Comparison of ENCODE assay signal across 1 cellular context in the genomic region with DNA sequence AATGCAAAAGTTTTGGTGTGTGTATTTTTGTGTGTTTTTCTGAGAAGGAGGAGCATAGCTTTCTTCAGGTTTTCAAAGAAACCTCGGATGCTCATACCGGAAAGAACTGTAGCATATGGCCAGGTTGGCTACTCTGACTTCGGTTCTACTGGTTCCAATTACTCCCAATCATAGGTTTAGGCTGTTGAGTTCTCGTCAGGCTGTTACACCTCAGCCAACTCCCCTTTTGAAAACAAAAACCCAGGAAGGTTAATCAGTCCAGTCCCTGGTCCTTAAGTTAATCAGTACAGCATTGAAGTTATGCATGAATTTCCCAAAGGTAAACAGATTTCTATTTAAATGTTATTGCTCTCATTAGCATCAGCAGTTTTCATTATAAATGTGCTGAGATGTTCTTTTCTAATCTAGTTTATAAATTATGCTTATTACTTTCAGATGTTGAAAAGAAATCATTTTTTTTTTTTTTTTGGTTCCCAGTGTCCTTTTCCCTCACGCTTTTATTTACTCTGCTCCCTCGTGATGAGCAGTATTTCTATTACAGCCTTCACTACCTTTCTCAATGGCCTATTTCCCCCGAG.
A peak's percentile ranks its signal among the peaks of the same experiment; 100 is the strongest.
TF ChIP-seq lines count a peak whose summit lies in the region.

No MANE protein-coding gene starts in this region.

TF ChIP-seq in K562, 482 proteins besides CTCF, POLR2A, EP300 and RAD21 (continued from another document):
- TF ChIP-seq, protein P1, sequence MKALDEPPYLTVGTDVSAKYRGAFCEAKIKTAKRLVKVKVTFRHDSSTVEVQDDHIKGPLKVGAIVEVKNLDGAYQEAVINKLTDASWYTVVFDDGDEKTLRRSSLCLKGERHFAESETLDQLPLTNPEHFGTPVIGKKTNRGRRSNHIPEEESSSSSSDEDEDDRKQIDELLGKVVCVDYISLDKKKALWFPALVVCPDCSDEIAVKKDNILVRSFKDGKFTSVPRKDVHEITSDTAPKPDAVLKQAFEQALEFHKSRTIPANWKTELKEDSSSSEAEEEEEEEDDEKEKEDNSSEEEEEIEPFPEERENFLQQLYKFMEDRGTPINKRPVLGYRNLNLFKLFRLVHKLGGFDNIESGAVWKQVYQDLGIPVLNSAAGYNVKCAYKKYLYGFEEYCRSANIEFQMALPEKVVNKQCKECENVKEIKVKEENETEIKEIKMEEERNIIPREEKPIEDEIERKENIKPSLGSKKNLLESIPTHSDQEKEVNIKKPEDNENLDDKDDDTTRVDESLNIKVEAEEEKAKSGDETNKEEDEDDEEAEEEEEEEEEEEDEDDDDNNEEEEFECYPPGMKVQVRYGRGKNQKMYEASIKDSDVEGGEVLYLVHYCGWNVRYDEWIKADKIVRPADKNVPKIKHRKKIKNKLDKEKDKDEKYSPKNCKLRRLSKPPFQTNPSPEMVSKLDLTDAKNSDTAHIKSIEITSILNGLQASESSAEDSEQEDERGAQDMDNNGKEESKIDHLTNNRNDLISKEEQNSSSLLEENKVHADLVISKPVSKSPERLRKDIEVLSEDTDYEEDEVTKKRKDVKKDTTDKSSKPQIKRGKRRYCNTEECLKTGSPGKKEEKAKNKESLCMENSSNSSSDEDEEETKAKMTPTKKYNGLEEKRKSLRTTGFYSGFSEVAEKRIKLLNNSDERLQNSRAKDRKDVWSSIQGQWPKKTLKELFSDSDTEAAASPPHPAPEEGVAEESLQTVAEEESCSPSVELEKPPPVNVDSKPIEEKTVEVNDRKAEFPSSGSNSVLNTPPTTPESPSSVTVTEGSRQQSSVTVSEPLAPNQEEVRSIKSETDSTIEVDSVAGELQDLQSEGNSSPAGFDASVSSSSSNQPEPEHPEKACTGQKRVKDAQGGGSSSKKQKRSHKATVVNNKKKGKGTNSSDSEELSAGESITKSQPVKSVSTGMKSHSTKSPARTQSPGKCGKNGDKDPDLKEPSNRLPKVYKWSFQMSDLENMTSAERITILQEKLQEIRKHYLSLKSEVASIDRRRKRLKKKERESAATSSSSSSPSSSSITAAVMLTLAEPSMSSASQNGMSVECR (CRISPR knock-in tag; IDR thresholded peaks at IDR 0.05) = no peak
- TF ChIP-seq ZNF324 (CRISPR knock-in tag; IDR thresholded peaks at IDR 0.05) = no peak
- no peak for TF ChIP-seq POLR2G (IDR thresholded peaks at IDR 0.05; ENCODE audit: low read depth, low read length)
- TF ChIP-seq POLR2H (tag; IDR thresholded peaks at IDR 0.05; ENCODE audit: low read depth) = no peak
- TF ChIP-seq, protein P2, sequence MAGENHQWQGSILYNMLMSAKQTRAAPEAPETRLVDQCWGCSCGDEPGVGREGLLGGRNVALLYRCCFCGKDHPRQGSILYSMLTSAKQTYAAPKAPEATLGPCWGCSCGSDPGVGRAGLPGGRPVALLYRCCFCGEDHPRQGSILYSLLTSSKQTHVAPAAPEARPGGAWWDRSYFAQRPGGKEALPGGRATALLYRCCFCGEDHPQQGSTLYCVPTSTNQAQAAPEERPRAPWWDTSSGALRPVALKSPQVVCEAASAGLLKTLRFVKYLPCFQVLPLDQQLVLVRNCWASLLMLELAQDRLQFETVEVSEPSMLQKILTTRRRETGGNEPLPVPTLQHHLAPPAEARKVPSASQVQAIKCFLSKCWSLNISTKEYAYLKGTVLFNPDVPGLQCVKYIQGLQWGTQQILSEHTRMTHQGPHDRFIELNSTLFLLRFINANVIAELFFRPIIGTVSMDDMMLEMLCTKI (IDR thresholded peaks at IDR 0.05; ENCODE audit: partially characterized antibody) = no peak
- TF ChIP-seq ZNF316 (IDR thresholded peaks at IDR 0.05) = peak; percentile 54
- TF ChIP-seq ZFP36 (IDR thresholded peaks at IDR 0.05; ENCODE audit: low read depth, low read length, partially characterized antibody) = peak; percentile 17
- no peak for TF ChIP-seq STAG1 (CRISPR knock-in tag; IDR thresholded peaks at IDR 0.05; ENCODE audit: borderline replicate concordance)
- 0 out of 2 replicates have a peak, but pooled peaks have one; percentile 14 for TF ChIP-seq C11orf30 (IDR thresholded peaks at IDR 0.05; ENCODE audit: low read depth)
- no peak for TF ChIP-seq ZNF584 (CRISPR knock-in tag; IDR thresholded peaks at IDR 0.05; ENCODE audit: low read depth)
- TF ChIP-seq HMGN3 (IDR thresholded peaks at IDR 0.05; ENCODE audit: borderline replicate concordance, extremely low read depth, insufficient read length, low read depth, low read length) = no peak
- no peak for TF ChIP-seq LEF1 (IDR thresholded peaks at IDR 0.05)
